20 cellular contexts compared by ENCODE assay signal in the genomic region with DNA sequence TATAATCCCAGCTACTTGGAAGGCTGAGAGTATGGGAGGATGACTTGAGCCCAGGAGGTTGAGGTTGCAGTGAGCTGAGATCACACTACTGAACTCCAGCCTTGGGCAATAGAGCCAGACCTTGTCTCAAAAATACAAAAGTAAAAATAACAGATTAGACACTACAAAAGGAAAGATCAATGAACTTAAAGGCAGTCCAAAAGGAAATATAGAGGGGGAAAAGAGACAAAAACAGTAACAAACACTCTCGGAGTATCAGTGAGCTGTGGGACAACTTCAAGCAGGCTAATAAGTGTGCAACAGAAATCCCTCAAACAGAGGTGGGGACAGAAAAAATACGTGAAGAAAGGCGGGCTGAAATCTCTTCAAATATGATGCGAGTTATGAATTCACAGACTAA.
"Had no signal": no experiment of that assay in that cellular context is flagged by ENCODE, and none has a peak within 500 bp of the region (broad histone marks: within the 10 kb centered on the region; RNA-seq: fewer than 3 reads in every experiment).

No MANE protein-coding gene starts in this region.

- DNase-seq: Karpas-422, KG1, MM.1S, NCI-H1048, NCI-H1105, NCI-H1417, NCI-H1436 treated with DMSO at 0.1 percent for 48 hours, NCI-H1694, NCI-H187 treated with DMSO at 0.1 percent for 48 hours, NCI-H2029 treated with DMSO at 0.1 percent for 48 hours, NCI-H2171 treated with DMSO at 0.1 percent for 48 hours, NCI-H345, NCI-H446 treated with DMSO at 0.1 percent for 48 hours, NCI-H510A treated with DMSO at 0.1 percent for 48 hours, NCI-H526 treated with DMSO at 0.1 percent for 48 hours, NCI-H748 treated with DMSO at 0.1 percent for 48 hours, SHP77 had no signal

- H3K27ac ChIP-seq: HL-60, RWPE1 had no signal

- FAIRE-seq: HTR-8/SVneo had no signal
